ENCODE assay signal across 8 cellular contexts in the genomic region with DNA sequence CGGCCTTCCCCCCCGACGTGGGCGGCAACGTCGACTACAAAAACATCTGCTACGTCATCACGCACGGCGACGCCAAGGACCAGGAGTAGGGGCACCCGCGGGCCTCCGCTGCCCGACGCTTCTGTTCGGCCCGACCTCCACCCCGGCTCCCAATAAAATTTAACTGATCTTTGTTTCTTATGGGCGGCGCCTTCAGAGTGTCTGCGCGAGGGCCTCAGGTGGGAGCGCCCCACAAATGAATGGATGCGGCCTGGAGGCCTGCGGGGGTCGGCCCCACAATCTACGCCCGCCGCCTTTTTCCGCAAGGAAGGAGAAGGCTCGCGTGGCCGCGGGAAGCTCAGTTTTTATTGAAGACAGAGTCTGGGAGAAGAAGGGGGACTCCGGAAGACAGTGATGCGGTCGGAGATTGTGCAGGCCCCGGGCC. TPM values are rescaled to one million over a fixed set of nuclear protein-coding genes. Genes with fewer than 3 reads are reported as not detected.
DNase-seq lines count a peak whose midpoint lies in the region; ATAC-seq and TF ChIP-seq lines count a peak whose summit lies in the region.

No MANE protein-coding gene starts in this region.

- peaks cover 23% of the 10 kb centered on the region for H3K4me1 Mint-ChIP-seq in chondrocyte (ENCODE audit: low read depth)

- TF ChIP-seq CTCF in chondrocyte (IDR thresholded peaks at IDR 0.05), result no peak

- no peaks in the 10 kb centered on the region for H3K36me3 Mint-ChIP-seq in chondrocyte (ENCODE audit: low read depth)

- peak; percentile 33 for ATAC-seq in HG03135 (IDR thresholded peaks at IDR 0.05; ENCODE audit: unreplicated experiment)
- peak; percentile 38 to 40 for ATAC-seq in activated CD4-positive, CD25-positive, alpha-beta regulatory T cell treated with anti-CD3 and anti-CD28 coated beads, Interleukin-2, amount 50 U/mL, for 24 hours

- peak; percentile 94 for DNase-seq in DMS53 (lab: John Stamatoyannopoulos, UW)
- DNase-seq in DMS53 treated with DMSO at 0.1 percent for 48 hours (lab: John Stamatoyannopoulos, UW; ENCODE audit: unreplicated experiment), result no peak
- DNase-seq in NCI-H2227 (lab: John Stamatoyannopoulos, UW; ENCODE audit: unreplicated experiment), result peak; percentile 94
- no peak for DNase-seq in chondrocyte (ENCODE audit: low spot score)
- DNase-seq in kidney tubule cell (ENCODE audit: low spot score), result peak; percentile 88
- DNase-seq in stimulated activated CD4-positive, alpha-beta T cell treated with anti-CD3 and anti-CD28 coated beads, Interleukin-15, amount 100 ng/mL, for 48 hours (ENCODE audit: low read depth in 2 of 2), result peak; percentile 81 to 83

- no peaks in the 10 kb centered on the region for H3K9me3 Mint-ChIP-seq in chondrocyte (ENCODE audit: low read depth)

- H3K27me3 Mint-ChIP-seq in chondrocyte (ENCODE audit: low read depth), result no peaks in the 10 kb centered on the region

- peak overlapping the region; percentile 98 for H3K4me3 Mint-ChIP-seq in chondrocyte (ENCODE audit: unreplicated experiment)

- peak overlapping the region; percentile 100 for H3K27ac Mint-ChIP-seq in chondrocyte (ENCODE audit: unreplicated experiment)

RNA-seq across cellular contexts. Expression of gene MYL11, which starts 3.2 kb away (rescaled TPM):
- 0.82 to 2.2 TPM (median 1.4 TPM) in 3 replicates for total RNA-seq in chondrocyte

RNA-seq across cellular contexts. Expression of gene SEPTIN1, which starts 4.5 kb away (rescaled TPM):
- 0.85 to 1.7 TPM (median 1.3 TPM) in 3 replicates for total RNA-seq in chondrocyte

RNA-seq across cellular contexts. Expression of gene TBC1D10B, which starts 7.5 kb away (rescaled TPM):
- total RNA-seq in chondrocyte, result 43.3 to 48.6 TPM (median 44.2 TPM) in 3 replicates

RNA-seq across cellular contexts. Expression of gene ZNF48, which starts 17.4 kb away (rescaled TPM):
- total RNA-seq in chondrocyte, result 10.6 to 11.8 TPM (median 10.8 TPM) in 3 replicates

RNA-seq across cellular contexts. Expression of gene CD2BP2, which starts 22.7 kb away (rescaled TPM):
- total RNA-seq in chondrocyte, result 53.2 to 61.0 TPM (median 55.8 TPM) in 3 replicates

Comparison
In these comparisons a context has a peak if more than half of its experiments do, and no peak if none do; other contexts are left out.
1. DNase-seq: peak in DMS53 (single experiment), NCI-H2227 (single experiment), kidney tubule cell (single experiment) and stimulated activated CD4-positive, alpha-beta T cell treated with anti-CD3 and anti-CD28 coated beads, Interleukin-15, amount 100 ng/mL, for 48 hours (2 of 2); none in DMS53 treated with DMSO at 0.1 percent for 48 hours (single experiment) and chondrocyte (single experiment).